Comparison of ENCODE assay signal across 6 cellular contexts in the genomic region with DNA sequence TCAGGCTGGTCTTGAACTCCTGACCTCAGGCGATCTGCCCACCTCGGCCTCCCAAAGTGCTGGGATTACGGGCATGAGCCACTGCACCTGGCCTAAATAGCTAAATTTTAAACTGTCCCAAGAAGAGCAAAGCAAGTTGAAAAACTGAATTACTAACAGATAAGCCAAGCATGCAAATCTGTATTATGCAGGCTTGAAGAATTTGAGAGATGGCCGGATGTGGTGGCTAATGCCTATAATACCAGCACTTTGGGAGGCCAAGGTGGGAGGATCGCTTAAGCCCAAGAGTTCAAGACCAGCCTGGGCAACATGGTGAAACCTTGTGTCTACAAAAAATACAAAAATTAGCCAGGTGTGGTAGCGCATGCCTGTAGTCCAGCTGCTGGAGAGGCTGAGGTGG. TPM values are rescaled to one million over a fixed set of nuclear protein-coding genes. Genes with fewer than 3 reads are reported as not detected.
"Had no signal": no experiment of that assay in that cellular context is flagged by ENCODE, and none has a peak within 500 bp of the region (broad histone marks: within the 10 kb centered on the region; RNA-seq: fewer than 3 reads in every experiment).

No MANE protein-coding gene starts in this region.

RNA-seq across cellular contexts. Expression of a gene that starts 24.2 kb away (rescaled TPM):
- total RNA-seq: hepatocyte, left lobe of liver, lower leg skin, mucosa of descending colon, myocyte had no signal
- polyA plus RNA-seq: keratinocyte had no signal
